Comparison of ENCODE assay signal across 7 cellular contexts in the genomic region with DNA sequence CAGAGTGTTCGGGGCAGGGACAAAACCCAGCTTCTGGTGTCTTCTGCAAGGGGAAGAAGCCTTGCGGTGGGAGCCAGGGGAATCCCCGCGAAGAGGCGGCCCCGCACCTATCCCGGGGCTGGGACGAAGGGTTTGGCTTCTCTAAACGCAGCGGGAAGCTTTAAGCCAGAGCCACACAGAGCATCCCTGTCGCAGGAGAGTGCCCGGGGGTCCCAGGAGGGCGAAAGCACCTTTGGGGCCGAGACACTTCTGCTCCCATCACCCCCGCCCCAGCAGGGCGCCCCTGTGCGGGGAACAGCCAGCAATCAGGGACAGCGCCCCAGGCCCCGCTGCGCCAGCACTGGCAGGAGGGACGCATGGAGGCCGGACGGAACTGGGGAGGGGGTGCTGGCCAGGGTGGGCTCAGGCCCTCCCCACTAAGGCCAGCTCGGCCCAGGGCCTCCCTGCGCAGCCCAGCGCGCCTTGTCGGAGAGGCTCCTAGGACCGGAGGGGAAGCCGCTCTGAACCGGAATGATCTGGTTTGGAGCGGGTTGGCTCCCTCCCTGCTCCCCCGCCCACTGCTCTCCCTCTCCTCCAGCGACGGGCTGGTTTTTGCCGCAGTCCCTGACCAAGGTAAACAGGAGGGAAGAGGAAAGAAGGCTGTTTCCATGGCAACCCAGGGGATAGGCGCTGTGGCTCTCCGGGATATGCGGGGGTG.
DNase-seq lines count a peak whose midpoint lies in the region; ATAC-seq and TF ChIP-seq lines count a peak whose summit lies in the region.

No MANE protein-coding gene starts in this region.

- no peaks in the 10 kb centered on the region for H3K27me3 Mint-ChIP-seq in activated naive CD8-positive, alpha-beta T cell treated with anti-CD3 and anti-CD28 coated beads, Interleukin-2, amount 50 U/mL, for 24 hours

- TF ChIP-seq CTCF in upper lobe of right lung (IDR thresholded peaks at IDR 0.05) = no peak

- H3K36me3 ChIP-seq in upper lobe of right lung = peaks cover 7% of the 10 kb centered on the region

- H3K4me3 Mint-ChIP-seq in activated naive CD8-positive, alpha-beta T cell treated with anti-CD3 and anti-CD28 coated beads, Interleukin-2, amount 50 U/mL, for 24 hours = peak overlapping the region; percentile 58

- H3K4me1 ChIP-seq in upper lobe of right lung = peaks cover 14% of the 10 kb centered on the region

- ATAC-seq in GM19035 (IDR thresholded peaks at IDR 0.05; ENCODE audit: unreplicated experiment) = peak; percentile 63
- ATAC-seq in activated naive CD8-positive, alpha-beta T cell treated with anti-CD3 and anti-CD28 coated beads, Interleukin-2, amount 50 U/mL, for 24 hours = peak; percentile 58
- ATAC-seq in upper lobe of right lung = peak; percentile 90

- no peaks in the 10 kb centered on the region for H3K36me3 Mint-ChIP-seq in activated naive CD8-positive, alpha-beta T cell treated with anti-CD3 and anti-CD28 coated beads, Interleukin-2, amount 50 U/mL, for 24 hours (ENCODE audit: low read depth)

- H3K4me1 Mint-ChIP-seq in activated naive CD8-positive, alpha-beta T cell treated with anti-CD3 and anti-CD28 coated beads, Interleukin-2, amount 50 U/mL, for 24 hours = peaks cover 14% of the 10 kb centered on the region

- peak; percentile 91 for DNase-seq in NCI-H2029 (lab: John Stamatoyannopoulos, UW)
- DNase-seq in activated naive CD8-positive, alpha-beta T cell treated with anti-CD3 and anti-CD28 coated beads, Interleukin-2, amount 50 U/mL, for 24 hours = peak; percentile 51
- peak; percentile 86 for DNase-seq in cardiac septum (ENCODE audit: low spot score)
- peak; percentile 57 for DNase-seq in non-pigmented ciliary epithelial cell (ENCODE audit: low read depth)
- peak; percentile 92 for DNase-seq in upper lobe of right lung
- DNase-seq in MV-4-11 (lab: John Stamatoyannopoulos, UW) = no peak

- no peaks in the 10 kb centered on the region for H3K9me3 ChIP-seq in upper lobe of right lung

- intact Hi-C loops in cardiac septum (cut with DNase I) (no loop called here), upper lobe of right lung (cut with DNase I) (no loop called here)

- H3K27ac ChIP-seq in upper lobe of right lung = peak overlapping the region; percentile 83

- peak overlapping the region; percentile 48 for H3K4me3 ChIP-seq in upper lobe of right lung

- H3K9me3 Mint-ChIP-seq in activated naive CD8-positive, alpha-beta T cell treated with anti-CD3 and anti-CD28 coated beads, Interleukin-2, amount 50 U/mL, for 24 hours = no peaks in the 10 kb centered on the region

- no peak overlapping the region for H3K27ac Mint-ChIP-seq in activated naive CD8-positive, alpha-beta T cell treated with anti-CD3 and anti-CD28 coated beads, Interleukin-2, amount 50 U/mL, for 24 hours

- no peaks in the 10 kb centered on the region for H3K27me3 ChIP-seq in upper lobe of right lung
